ENCODE assay signal across 8 cellular contexts in genomic region chr11:95150977-95151684, GRCh38.
DNase-seq lines count a peak whose midpoint lies in the region; ATAC-seq and TF ChIP-seq lines count a peak whose summit lies in the region.

No MANE protein-coding gene starts in this region.

- TF ChIP-seq CTCF in kidney epithelial cell (IDR thresholded peaks at IDR 0.05; ENCODE audit: insufficient read depth, low read length, poor library complexity, severe bottlenecking) = peak; percentile 85

- no peaks in the 10 kb centered on the region for H3K36me3 ChIP-seq in kidney epithelial cell (ENCODE audit: control insufficient read depth, insufficient read depth, low read length)

- DNase-seq in 8988T = peak; percentile 90
- peak; percentile 93 for DNase-seq in NCI-H2107 (lab: John Stamatoyannopoulos, UW)
- peak; percentile 82 for DNase-seq in activated CD4-positive, CD25-positive, alpha-beta regulatory T cell treated with anti-CD3 and anti-CD28 coated beads, Interleukin-2, amount 50 U/mL, for 72 hours
- peak; percentile 93 for DNase-seq in cerebellum (ENCODE audit: low spot score)
- DNase-seq in kidney epithelial cell (ENCODE audit: low read depth) = peak; percentile 41
- peak; percentile 93 for DNase-seq in stimulated activated CD4-positive, alpha-beta T cell treated with anti-CD3 and anti-CD28 coated beads, Interleukin-15, amount 100 ng/mL, for 24 hours

- ATAC-seq in GM18511 (IDR thresholded peaks at IDR 0.05; ENCODE audit: unreplicated experiment) (peak; percentile 87), HG03025 (IDR thresholded peaks at IDR 0.05; ENCODE audit: low FRiP score, unreplicated experiment) (peak; percentile 92)

- no peaks in the 10 kb centered on the region for H3K27me3 ChIP-seq in kidney epithelial cell (ENCODE audit: control insufficient read depth, insufficient read depth, low read length)

- H3K4me3 ChIP-seq in kidney epithelial cell (ENCODE audit: low read depth, low read length) = peak overlapping the region; percentile 38

Comparison
In these comparisons a context has a peak if more than half of its experiments do, and no peak if none do; other contexts are left out.
1. Peak in every context shown above with its lines: DNase-seq, ATAC-seq and H3K4me3 ChIP-seq.
2. DNase-seq: peak in every context shown above with its lines; median percentile 93 in NCI-H2107; 93 in cerebellum; 93 in stimulated activated CD4-positive, alpha-beta T cell treated with anti-CD3 and anti-CD28 coated beads, Interleukin-15, amount 100 ng/mL, for 24 hours; 90 in 8988T; 82 in activated CD4-positive, CD25-positive, alpha-beta regulatory T cell treated with anti-CD3 and anti-CD28 coated beads, Interleukin-2, amount 50 U/mL, for 72 hours; 41 in kidney epithelial cell.